8 cellular contexts compared by ENCODE assay signal in genomic region chr19:38506723-38507550, GRCh38.
DNase-seq lines count a peak whose midpoint lies in the region; ATAC-seq and TF ChIP-seq lines count a peak whose summit lies in the region.

No MANE protein-coding gene starts in this region.

- H2BK120ac ChIP-seq in mesenchymal stem cell (ENCODE audit: low read depth, low read length) = no peak overlapping the region

- H4K8ac ChIP-seq in mesenchymal stem cell (ENCODE audit: low read length) = no peak overlapping the region

- no peaks in the 10 kb centered on the region for H3K9me3 ChIP-seq in mesenchymal stem cell (ENCODE audit: control insufficient read depth, low read length)

- peaks cover 6% of the 10 kb centered on the region for H3K4me1 Mint-ChIP-seq in activated B cell treated with CpG ODN at 0.5 μM for 24 hours

- POLR2A ChIA-PET in activated B cell treated with CpG ODN at 0.5 μM for 24 hours (lab: Charles Lee) = no interaction called here

- H3K27ac ChIP-seq in C4-2B (peak overlapping the region; percentile 15; the same call in 1 of the 2 replicates), mesenchymal stem cell (ENCODE audit: low read length, poor library complexity, severe bottlenecking) (no peak overlapping the region)

- H2BK15ac ChIP-seq in mesenchymal stem cell (ENCODE audit: low read depth, poor library complexity, severe bottlenecking) = no peak overlapping the region

- DNase-seq in NCI-H2029 treated with DMSO at 0.1 percent for 48 hours (lab: John Stamatoyannopoulos, UW) = peak; percentile 58
- peak; percentile 78 for DNase-seq in activated B cell treated with CpG ODN at 0.5 μM for 24 hours
- peak; percentile 86 for DNase-seq in effector CD4-positive, alpha-beta T cell
- DNase-seq in mesenchymal stem cell = peak; percentile 74
- DNase-seq in stimulated activated naive CD4-positive, alpha-beta T cell treated with Interleukin-2 at 50 U/mL for 16 hours (lab: John Stamatoyannopoulos, UW) = peak; percentile 85

- TF ChIP-seq CTCF in C4-2B (conservative IDR thresholded peaks at IDR 0.05) (no peak), activated B cell treated with CpG ODN at 0.5 μM for 24 hours (IDR thresholded peaks at IDR 0.05) (no peak)

- no peaks in the 10 kb centered on the region for H3K36me3 Mint-ChIP-seq in activated B cell treated with CpG ODN at 0.5 μM for 24 hours (ENCODE audit: low read depth)

- H2AK5ac ChIP-seq in mesenchymal stem cell (ENCODE audit: low read length, severe bottlenecking) = no peak overlapping the region

- H3K79me1 ChIP-seq in mesenchymal stem cell (replicated peaks; ENCODE audit: low read length, poor library complexity, severe bottlenecking) = no peaks in the 10 kb centered on the region

- H4K91ac ChIP-seq in mesenchymal stem cell (ENCODE audit: low read length) = no peak overlapping the region

- H3K23ac ChIP-seq in mesenchymal stem cell (ENCODE audit: low read length in 2 of 2) = no peak overlapping the region

- H3K4ac ChIP-seq in mesenchymal stem cell (ENCODE audit: low read depth in 1 of 2, low read length in 2 of 2) = no peak overlapping the region

- peak overlapping the region; percentile 28 for H3K4me3 Mint-ChIP-seq in activated B cell treated with CpG ODN at 0.5 μM for 24 hours

- intact Hi-C loops in activated B cell treated with CpG ODN at 0.5 μM for 24 hours (cut with micrococcal nuclease) = loop anchor here (2.0 to 5.0 kb wide), 2 partner anchors 90 to 104 kb away; partner anchors contain the start of gene FAM98C

- H3K18ac ChIP-seq in mesenchymal stem cell (ENCODE audit: low read depth in 1 of 2, low read length in 2 of 2) = no peak overlapping the region

- no peak overlapping the region for H2BK5ac ChIP-seq in mesenchymal stem cell (ENCODE audit: low read depth, low read length, poor library complexity, severe bottlenecking)

- WGBS in mesenchymal stem cell = 42% methylated on average over 34 of the region's 35 CpGs

- ATAC-seq in GM21528 (IDR thresholded peaks at IDR 0.05; ENCODE audit: low FRiP score, unreplicated experiment) = peak; percentile 55
- peak; percentile 95 for ATAC-seq in activated B cell treated with CpG ODN at 0.5 μM for 24 hours (ENCODE audit: low read depth)
- no peak for ATAC-seq in HG03460 (IDR thresholded peaks at IDR 0.05; ENCODE audit: unreplicated experiment)

- H3K9me3 Mint-ChIP-seq in activated B cell treated with CpG ODN at 0.5 μM for 24 hours = no peaks in the 10 kb centered on the region

- H3K9ac ChIP-seq in mesenchymal stem cell (ENCODE audit: low read length) = no peak overlapping the region

- no peaks in the 10 kb centered on the region for H3K36me3 ChIP-seq in mesenchymal stem cell (ENCODE audit: control insufficient read depth in 1 of 2, insufficient read depth in 2 of 2, low read depth in 1 of 2, low read length in 2 of 2)

- H2AFZ ChIP-seq in mesenchymal stem cell (ENCODE audit: low read depth, low read length) = no peak overlapping the region

- no peak overlapping the region for H3K14ac ChIP-seq in mesenchymal stem cell (ENCODE audit: low read length in 2 of 2)

- H3K4me1 ChIP-seq in mesenchymal stem cell (ENCODE audit: control insufficient read depth, insufficient read depth, low read depth, low read length) = no peaks in the 10 kb centered on the region

- H3K27me3 ChIP-seq in mesenchymal stem cell (ENCODE audit: control insufficient read depth in 1 of 2, insufficient read depth in 1 of 2, low read length in 2 of 2) = peaks cover 8 to 31% of the 10 kb centered on the region in 2 experiments

- H3K27ac Mint-ChIP-seq in activated B cell treated with CpG ODN at 0.5 μM for 24 hours = no peak overlapping the region

- no peak overlapping the region for H2BK12ac ChIP-seq in mesenchymal stem cell (ENCODE audit: low read length in 2 of 2)

- no peak overlapping the region for H3K4me3 ChIP-seq in mesenchymal stem cell (ENCODE audit: insufficient read depth in 1 of 2, low read depth in 1 of 2, low read length in 2 of 2)

- CTCF ChIA-PET in activated B cell treated with CpG ODN at 0.5 μM for 24 hours (lab: Charles Lee) = interaction anchor here (1.0 kb wide), 2 partner anchors 104 to 422 kb away, joined by 3 to 4 read pairs; partner anchors contain the start of gene FAM98C

- no peak overlapping the region for H3K4me2 ChIP-seq in mesenchymal stem cell (ENCODE audit: low read length, poor library complexity, severe bottlenecking)

- peaks cover 19% of the 10 kb centered on the region for H3K27me3 Mint-ChIP-seq in activated B cell treated with CpG ODN at 0.5 μM for 24 hours
